Comparison of ENCODE assay signal across 1 cellular context in genomic region chr22:42717197-42717967, GRCh38.
TF ChIP-seq lines count a peak whose summit lies in the region.

No MANE protein-coding gene starts in this region.

TF ChIP-seq in HCT116, 20 proteins besides CTCF, POLR2A, EP300 and RAD21:
- TF ChIP-seq TCF7L2 (IDR thresholded peaks at IDR 0.05; ENCODE audit: borderline replicate concordance, extremely low read depth, insufficient read depth, insufficient read length) (peak; percentile 47), ELF1 (IDR thresholded peaks at IDR 0.05; ENCODE audit: borderline replicate concordance, low read depth) (no peak), JUND (IDR thresholded peaks at IDR 0.05) (no peak)
